ENCODE assay signal across 1 cellular context in the genomic region with DNA sequence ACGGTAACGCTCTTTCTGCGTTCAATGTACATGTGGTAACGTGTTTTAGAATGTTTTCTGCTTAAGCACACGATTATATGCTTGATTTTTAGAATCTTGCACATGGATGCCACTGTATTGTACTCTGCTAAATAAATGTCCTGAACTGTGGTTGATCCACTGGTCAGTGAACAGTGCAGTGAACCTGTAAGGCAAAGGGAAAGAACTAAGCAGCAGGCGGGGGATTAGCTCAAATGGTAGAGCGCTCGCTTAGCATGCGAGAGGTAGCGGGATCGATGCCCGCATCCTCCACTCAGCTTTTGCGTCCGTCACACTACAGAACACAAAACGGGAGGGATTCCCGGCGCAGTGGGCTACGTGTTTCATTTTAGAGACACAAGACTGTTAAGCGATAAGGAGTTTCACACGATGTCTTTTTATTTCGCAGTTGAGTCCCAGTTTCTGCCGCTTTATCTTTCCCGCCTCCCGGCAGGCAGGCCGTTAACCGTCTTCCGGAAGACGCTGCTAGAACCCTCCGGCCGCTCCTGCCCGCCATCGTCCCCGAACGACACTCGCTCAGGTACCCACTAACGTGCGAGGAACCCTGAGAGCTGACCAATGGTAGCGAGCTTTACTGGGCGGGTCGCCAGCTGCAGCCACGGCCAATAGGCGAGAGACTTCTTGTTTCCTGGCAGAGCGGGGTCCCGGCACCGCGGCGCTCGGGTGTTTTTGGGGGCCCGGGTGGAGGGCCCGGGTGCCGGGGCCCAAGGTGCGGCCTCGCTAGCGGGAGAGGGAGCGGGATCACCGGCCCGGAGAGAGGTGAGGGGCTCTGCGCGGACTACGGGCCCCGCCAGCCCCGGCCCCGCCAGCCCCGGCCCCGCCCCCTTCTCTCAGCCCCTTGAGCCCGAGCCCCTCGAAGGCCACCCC.
TF ChIP-seq lines count a peak whose summit lies in the region.

A gene with protein sequence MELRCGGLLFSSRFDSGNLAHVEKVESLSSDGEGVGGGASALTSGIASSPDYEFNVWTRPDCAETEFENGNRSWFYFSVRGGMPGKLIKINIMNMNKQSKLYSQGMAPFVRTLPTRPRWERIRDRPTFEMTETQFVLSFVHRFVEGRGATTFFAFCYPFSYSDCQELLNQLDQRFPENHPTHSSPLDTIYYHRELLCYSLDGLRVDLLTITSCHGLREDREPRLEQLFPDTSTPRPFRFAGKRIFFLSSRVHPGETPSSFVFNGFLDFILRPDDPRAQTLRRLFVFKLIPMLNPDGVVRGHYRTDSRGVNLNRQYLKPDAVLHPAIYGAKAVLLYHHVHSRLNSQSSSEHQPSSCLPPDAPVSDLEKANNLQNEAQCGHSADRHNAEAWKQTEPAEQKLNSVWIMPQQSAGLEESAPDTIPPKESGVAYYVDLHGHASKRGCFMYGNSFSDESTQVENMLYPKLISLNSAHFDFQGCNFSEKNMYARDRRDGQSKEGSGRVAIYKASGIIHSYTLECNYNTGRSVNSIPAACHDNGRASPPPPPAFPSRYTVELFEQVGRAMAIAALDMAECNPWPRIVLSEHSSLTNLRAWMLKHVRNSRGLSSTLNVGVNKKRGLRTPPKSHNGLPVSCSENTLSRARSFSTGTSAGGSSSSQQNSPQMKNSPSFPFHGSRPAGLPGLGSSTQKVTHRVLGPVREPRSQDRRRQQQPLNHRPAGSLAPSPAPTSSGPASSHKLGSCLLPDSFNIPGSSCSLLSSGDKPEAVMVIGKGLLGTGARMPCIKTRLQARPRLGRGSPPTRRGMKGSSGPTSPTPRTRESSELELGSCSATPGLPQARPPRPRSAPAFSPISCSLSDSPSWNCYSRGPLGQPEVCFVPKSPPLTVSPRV (plus strand): TSS at position 673 of the 906 bp plus-strand sequence. CDS start 1,291 bp downstream, outside the sequence.

TF ChIP-seq in GM12878, 131 proteins besides CTCF, POLR2A, EP300 and RAD21 (continued from another document and continues in another):
- TF ChIP-seq, protein P1, sequence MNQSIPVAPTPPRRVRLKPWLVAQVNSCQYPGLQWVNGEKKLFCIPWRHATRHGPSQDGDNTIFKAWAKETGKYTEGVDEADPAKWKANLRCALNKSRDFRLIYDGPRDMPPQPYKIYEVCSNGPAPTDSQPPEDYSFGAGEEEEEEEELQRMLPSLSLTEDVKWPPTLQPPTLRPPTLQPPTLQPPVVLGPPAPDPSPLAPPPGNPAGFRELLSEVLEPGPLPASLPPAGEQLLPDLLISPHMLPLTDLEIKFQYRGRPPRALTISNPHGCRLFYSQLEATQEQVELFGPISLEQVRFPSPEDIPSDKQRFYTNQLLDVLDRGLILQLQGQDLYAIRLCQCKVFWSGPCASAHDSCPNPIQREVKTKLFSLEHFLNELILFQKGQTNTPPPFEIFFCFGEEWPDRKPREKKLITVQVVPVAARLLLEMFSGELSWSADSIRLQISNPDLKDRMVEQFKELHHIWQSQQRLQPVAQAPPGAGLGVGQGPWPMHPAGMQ (IDR thresholded peaks at IDR 0.05; ENCODE audit: borderline replicate concordance): no peak
- TF ChIP-seq BRCA1 (IDR thresholded peaks at IDR 0.05; ENCODE audit: low read depth, low read length) (no peak), RUNX3 (IDR thresholded peaks at IDR 0.05; ENCODE audit: low read length) (peak; percentile 70; the same call in 1 of the 2 replicates), SRF (IDR thresholded peaks at IDR 0.05; ENCODE audit: low read depth in 2 of 2, low read length in 2 of 2) (0 out of 4 replicates have a peak, but pooled peaks of 1 of the 2 experiments have one; percentile 1), MEF2B (IDR thresholded peaks at IDR 0.05; ENCODE audit: partially characterized antibody, poor library complexity, severe bottlenecking) (no peak), SMC3 (IDR thresholded peaks at IDR 0.05; ENCODE audit: borderline replicate concordance, low read length) (0 out of 2 replicates have a peak, but pooled peaks have one; percentile 9), WRNIP1 (IDR thresholded peaks at IDR 0.05; ENCODE audit: borderline replicate concordance, low read depth, low read length) (peak; percentile 98; the same call in 1 of the 2 replicates), TCF12 (IDR thresholded peaks at IDR 0.05; ENCODE audit: low read depth, low read length) (no peak), EGR1 (IDR thresholded peaks at IDR 0.05; ENCODE audit: borderline replicate concordance in 1 of 2, low read depth in 2 of 2, low read length in 2 of 2) (peak in 1 of 2 experiments; percentile 21; a peak in 1 of 3 replicates), FOXK2 (IDR thresholded peaks at IDR 0.05) (peak; percentile 43), STAT1 (conservative IDR thresholded peaks at IDR 0.05) (peak; percentile 96; the same call in 1 of the 2 replicates), IRF4 (IDR thresholded peaks at IDR 0.05; ENCODE audit: low read depth, low read length) (peak; percentile 51), MTA3 (IDR thresholded peaks at IDR 0.05; ENCODE audit: borderline replicate concordance, low read length) (peak; percentile 92; the same call in 1 of the 2 replicates), FOS (IDR thresholded peaks at IDR 0.05; ENCODE audit: borderline replicate concordance, extremely low read depth, insufficient read length) (peak; percentile 36), YY1 (IDR thresholded peaks at IDR 0.05; ENCODE audit: low read depth, low read length) (peak; percentile 91), CBFB (IDR thresholded peaks at IDR 0.05; ENCODE audit: low read depth) (peak; percentile 33; the same call in 1 of the 2 replicates), TCF7 (IDR thresholded peaks at IDR 0.05; ENCODE audit: borderline replicate concordance) (peak; percentile 85; the same call in 1 of the 2 replicates), NR2C2 (IDR thresholded peaks at IDR 0.05; ENCODE audit: borderline replicate concordance, control insufficient read depth, insufficient read length, low read depth) (no peak), RELA (IDR thresholded peaks at IDR 0.05; ENCODE audit: borderline replicate concordance, partially characterized antibody) (peak; percentile 19), SP1 (IDR thresholded peaks at IDR 0.05; ENCODE audit: low read depth, low read length) (peak; percentile 91), PAX5 (IDR thresholded peaks at IDR 0.05; ENCODE audit: borderline replicate concordance, low read depth, low read length) (peak; percentile 8; the same call in 1 of the 2 replicates), ZNF274 (IDR thresholded peaks at IDR 0.05; ENCODE audit: insufficient read depth, insufficient read length) (no peak), ZBED1 (IDR thresholded peaks at IDR 0.05; ENCODE audit: borderline replicate concordance) (peak; percentile 92)
- TF ChIP-seq, protein P2, sequence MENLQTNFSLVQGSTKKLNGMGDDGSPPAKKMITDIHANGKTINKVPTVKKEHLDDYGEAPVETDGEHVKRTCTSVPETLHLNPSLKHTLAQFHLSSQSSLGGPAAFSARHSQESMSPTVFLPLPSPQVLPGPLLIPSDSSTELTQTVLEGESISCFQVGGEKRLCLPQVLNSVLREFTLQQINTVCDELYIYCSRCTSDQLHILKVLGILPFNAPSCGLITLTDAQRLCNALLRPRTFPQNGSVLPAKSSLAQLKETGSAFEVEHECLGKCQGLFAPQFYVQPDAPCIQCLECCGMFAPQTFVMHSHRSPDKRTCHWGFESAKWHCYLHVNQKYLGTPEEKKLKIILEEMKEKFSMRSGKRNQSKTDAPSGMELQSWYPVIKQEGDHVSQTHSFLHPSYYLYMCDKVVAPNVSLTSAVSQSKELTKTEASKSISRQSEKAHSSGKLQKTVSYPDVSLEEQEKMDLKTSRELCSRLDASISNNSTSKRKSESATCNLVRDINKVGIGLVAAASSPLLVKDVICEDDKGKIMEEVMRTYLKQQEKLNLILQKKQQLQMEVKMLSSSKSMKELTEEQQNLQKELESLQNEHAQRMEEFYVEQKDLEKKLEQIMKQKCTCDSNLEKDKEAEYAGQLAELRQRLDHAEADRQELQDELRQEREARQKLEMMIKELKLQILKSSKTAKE (IDR thresholded peaks at IDR 0.05; ENCODE audit: low read depth, poor library complexity, severe bottlenecking): peak; percentile 83
- TF ChIP-seq, protein P3, sequence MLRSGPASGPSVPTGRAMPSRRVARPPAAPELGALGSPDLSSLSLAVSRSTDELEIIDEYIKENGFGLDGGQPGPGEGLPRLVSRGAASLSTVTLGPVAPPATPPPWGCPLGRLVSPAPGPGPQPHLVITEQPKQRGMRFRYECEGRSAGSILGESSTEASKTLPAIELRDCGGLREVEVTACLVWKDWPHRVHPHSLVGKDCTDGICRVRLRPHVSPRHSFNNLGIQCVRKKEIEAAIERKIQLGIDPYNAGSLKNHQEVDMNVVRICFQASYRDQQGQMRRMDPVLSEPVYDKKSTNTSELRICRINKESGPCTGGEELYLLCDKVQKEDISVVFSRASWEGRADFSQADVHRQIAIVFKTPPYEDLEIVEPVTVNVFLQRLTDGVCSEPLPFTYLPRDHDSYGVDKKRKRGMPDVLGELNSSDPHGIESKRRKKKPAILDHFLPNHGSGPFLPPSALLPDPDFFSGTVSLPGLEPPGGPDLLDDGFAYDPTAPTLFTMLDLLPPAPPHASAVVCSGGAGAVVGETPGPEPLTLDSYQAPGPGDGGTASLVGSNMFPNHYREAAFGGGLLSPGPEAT (IDR thresholded peaks at IDR 0.05; ENCODE audit: low read depth): peak; percentile 77
- TF ChIP-seq, protein P4, sequence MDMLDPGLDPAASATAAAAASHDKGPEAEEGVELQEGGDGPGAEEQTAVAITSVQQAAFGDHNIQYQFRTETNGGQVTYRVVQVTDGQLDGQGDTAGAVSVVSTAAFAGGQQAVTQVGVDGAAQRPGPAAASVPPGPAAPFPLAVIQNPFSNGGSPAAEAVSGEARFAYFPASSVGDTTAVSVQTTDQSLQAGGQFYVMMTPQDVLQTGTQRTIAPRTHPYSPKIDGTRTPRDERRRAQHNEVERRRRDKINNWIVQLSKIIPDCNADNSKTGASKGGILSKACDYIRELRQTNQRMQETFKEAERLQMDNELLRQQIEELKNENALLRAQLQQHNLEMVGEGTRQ (IDR thresholded peaks at IDR 0.05; ENCODE audit: borderline replicate concordance, low read depth, low read length): no peak
- TF ChIP-seq, protein P5, sequence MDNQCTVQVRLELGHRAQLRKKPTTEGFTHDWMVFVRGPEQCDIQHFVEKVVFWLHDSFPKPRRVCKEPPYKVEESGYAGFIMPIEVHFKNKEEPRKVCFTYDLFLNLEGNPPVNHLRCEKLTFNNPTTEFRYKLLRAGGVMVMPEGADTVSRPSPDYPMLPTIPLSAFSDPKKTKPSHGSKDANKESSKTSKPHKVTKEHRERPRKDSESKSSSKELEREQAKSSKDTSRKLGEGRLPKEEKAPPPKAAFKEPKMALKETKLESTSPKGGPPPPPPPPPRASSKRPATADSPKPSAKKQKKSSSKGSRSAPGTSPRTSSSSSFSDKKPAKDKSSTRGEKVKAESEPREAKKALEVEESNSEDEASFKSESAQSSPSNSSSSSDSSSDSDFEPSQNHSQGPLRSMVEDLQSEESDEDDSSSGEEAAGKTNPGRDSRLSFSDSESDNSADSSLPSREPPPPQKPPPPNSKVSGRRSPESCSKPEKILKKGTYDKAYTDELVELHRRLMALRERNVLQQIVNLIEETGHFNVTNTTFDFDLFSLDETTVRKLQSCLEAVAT (IDR thresholded peaks at IDR 0.05): peak; percentile 67
- TF ChIP-seq, protein P6, sequence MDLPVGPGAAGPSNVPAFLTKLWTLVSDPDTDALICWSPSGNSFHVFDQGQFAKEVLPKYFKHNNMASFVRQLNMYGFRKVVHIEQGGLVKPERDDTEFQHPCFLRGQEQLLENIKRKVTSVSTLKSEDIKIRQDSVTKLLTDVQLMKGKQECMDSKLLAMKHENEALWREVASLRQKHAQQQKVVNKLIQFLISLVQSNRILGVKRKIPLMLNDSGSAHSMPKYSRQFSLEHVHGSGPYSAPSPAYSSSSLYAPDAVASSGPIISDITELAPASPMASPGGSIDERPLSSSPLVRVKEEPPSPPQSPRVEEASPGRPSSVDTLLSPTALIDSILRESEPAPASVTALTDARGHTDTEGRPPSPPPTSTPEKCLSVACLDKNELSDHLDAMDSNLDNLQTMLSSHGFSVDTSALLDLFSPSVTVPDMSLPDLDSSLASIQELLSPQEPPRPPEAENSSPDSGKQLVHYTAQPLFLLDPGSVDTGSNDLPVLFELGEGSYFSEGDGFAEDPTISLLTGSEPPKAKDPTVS (IDR thresholded peaks at IDR 0.05; ENCODE audit: low read depth, low read length): peak; percentile 34; the same call in 1 of the 2 replicates
- TF ChIP-seq, protein P7, sequence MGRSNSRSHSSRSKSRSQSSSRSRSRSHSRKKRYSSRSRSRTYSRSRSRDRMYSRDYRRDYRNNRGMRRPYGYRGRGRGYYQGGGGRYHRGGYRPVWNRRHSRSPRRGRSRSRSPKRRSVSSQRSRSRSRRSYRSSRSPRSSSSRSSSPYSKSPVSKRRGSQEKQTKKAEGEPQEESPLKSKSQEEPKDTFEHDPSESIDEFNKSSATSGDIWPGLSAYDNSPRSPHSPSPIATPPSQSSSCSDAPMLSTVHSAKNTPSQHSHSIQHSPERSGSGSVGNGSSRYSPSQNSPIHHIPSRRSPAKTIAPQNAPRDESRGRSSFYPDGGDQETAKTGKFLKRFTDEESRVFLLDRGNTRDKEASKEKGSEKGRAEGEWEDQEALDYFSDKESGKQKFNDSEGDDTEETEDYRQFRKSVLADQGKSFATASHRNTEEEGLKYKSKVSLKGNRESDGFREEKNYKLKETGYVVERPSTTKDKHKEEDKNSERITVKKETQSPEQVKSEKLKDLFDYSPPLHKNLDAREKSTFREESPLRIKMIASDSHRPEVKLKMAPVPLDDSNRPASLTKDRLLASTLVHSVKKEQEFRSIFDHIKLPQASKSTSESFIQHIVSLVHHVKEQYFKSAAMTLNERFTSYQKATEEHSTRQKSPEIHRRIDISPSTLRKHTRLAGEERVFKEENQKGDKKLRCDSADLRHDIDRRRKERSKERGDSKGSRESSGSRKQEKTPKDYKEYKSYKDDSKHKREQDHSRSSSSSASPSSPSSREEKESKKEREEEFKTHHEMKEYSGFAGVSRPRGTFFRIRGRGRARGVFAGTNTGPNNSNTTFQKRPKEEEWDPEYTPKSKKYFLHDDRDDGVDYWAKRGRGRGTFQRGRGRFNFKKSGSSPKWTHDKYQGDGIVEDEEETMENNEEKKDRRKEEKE (IDR thresholded peaks at IDR 0.05): no peak; the same call in 1 of the 2 replicates
- TF ChIP-seq, protein P8, sequence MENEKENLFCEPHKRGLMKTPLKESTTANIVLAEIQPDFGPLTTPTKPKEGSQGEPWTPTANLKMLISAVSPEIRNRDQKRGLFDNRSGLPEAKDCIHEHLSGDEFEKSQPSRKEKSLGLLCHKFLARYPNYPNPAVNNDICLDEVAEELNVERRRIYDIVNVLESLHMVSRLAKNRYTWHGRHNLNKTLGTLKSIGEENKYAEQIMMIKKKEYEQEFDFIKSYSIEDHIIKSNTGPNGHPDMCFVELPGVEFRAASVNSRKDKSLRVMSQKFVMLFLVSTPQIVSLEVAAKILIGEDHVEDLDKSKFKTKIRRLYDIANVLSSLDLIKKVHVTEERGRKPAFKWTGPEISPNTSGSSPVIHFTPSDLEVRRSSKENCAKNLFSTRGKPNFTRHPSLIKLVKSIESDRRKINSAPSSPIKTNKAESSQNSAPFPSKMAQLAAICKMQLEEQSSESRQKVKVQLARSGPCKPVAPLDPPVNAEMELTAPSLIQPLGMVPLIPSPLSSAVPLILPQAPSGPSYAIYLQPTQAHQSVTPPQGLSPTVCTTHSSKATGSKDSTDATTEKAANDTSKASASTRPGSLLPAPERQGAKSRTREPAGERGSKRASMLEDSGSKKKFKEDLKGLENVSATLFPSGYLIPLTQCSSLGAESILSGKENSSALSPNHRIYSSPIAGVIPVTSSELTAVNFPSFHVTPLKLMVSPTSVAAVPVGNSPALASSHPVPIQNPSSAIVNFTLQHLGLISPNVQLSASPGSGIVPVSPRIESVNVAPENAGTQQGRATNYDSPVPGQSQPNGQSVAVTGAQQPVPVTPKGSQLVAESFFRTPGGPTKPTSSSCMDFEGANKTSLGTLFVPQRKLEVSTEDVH (IDR thresholded peaks at IDR 0.05; ENCODE audit: low read depth, partially characterized antibody): peak; percentile 74
